Comparison of ENCODE assay signal across 1 cellular context in the genomic region with DNA sequence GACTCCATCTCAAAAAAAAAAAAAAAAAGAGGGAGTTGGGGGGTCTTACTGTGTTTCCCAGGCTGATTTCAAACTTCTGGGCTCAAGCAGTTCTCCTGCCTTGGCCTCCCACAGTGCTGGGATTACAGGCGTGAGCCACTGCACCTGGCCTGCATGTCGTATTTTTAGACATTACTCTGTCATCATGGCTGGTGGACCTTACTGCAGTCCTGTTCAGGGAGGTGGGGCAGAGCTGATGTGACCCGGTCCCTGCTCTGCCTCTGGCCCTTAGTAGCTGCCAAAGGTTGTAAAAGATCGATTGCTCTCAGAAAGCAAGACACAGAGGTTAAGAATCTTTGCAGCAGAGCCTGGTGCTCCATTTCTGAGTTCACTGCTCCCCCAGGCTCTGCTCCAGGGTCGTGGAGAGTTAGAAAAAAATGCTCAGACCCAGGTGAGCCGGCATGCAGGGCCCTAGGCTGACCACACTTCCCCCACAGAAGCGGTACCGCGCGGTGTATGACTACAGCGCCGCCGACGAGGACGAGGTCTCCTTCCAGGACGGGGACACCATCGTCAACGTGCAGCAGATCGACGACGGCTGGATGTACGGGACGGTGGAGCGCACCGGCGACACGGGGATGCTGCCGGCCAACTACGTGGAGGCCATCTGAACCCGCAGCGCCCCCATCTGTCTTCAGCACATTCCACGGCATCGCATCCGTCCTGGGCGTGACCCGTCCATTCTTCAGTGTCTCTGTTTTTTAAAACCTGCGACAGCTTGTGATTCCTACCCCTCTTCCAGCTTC.
TF ChIP-seq lines count a peak whose summit lies in the region.

No MANE protein-coding gene starts in this region.

TF ChIP-seq in IMR-90, 13 proteins besides CTCF, POLR2A, EP300 and RAD21:
- no peak for TF ChIP-seq RFX5 (IDR thresholded peaks at IDR 0.05; ENCODE audit: low read depth, low read length)
